ENCODE assay signal across 8 cellular contexts in genomic region chr9:113876806-113877236, GRCh38. TPM values are rescaled to one million over a fixed set of nuclear protein-coding genes. Genes with fewer than 3 reads are reported as not detected.
DNase-seq lines count a peak whose midpoint lies in the region; ATAC-seq and TF ChIP-seq lines count a peak whose summit lies in the region.

No MANE protein-coding gene starts in this region.

- H3K9ac ChIP-seq in rectal smooth muscle tissue (ENCODE audit: low read length): no peak overlapping the region

- H3K4me3 ChIP-seq in GM12864 (ENCODE audit: low read depth, low read length) (peak overlapping the region; percentile 55), fibroblast of villous mesenchyme (ENCODE audit: low read depth, low read length) (peak overlapping the region; percentile 89), rectal smooth muscle tissue (ENCODE audit: low read length) (peak overlapping the region; percentile 60)

- H3K4me1 ChIP-seq in rectal smooth muscle tissue (ENCODE audit: control insufficient read depth, insufficient read depth, low read length): peaks cover 3% of the 10 kb centered on the region

- ATAC-seq in GM19467 (IDR thresholded peaks at IDR 0.05; ENCODE audit: unreplicated experiment) (no peak), GM18498 (IDR thresholded peaks at IDR 0.05; ENCODE audit: unreplicated experiment) (no peak)

- H3K27me3 ChIP-seq in rectal smooth muscle tissue (ENCODE audit: control insufficient read depth, insufficient read depth, low read length): peaks cover 2% of the 10 kb centered on the region

- H3K36me3 ChIP-seq in rectal smooth muscle tissue (ENCODE audit: control insufficient read depth, insufficient read depth, low read length): no peaks in the 10 kb centered on the region

- DNase-seq in GM12864 (ENCODE audit: low read depth): no peak
- DNase-seq in SW480 (ENCODE audit: low spot score): peak; percentile 22
- peak; percentile 45 for DNase-seq in fibroblast of villous mesenchyme (ENCODE audit: low read depth)
- no peak for DNase-seq in caudate nucleus (lab: John Stamatoyannopoulos, UW)

- TF ChIP-seq CTCF in 22Rv1 (IDR thresholded peaks at IDR 0.05): peak; percentile 71
- TF ChIP-seq CTCF in GM12864 (IDR thresholded peaks at IDR 0.05; ENCODE audit: low read depth, low read length, missing control alignments): no peak
- TF ChIP-seq CTCF in fibroblast of villous mesenchyme (IDR thresholded peaks at IDR 0.05; ENCODE audit: insufficient read depth, low read depth, low read length): peak; percentile 45

- peak overlapping the region; percentile 63 for H3K27ac ChIP-seq in 22Rv1
- no peak overlapping the region for H3K27ac ChIP-seq in rectal smooth muscle tissue (ENCODE audit: low read depth, low read length)
- no peak overlapping the region for H3K27ac ChIP-seq in caudate nucleus (ENCODE audit: low read depth, low read length)

RNA-seq across cellular contexts. Expression of gene ZNF618, which starts 0.7 kb away (rescaled TPM):
- 12.5 and 15.1 TPM in 2 replicates for total RNA-seq in fibroblast of villous mesenchyme

Comparison
In these comparisons a context has a peak if more than half of its experiments do, and no peak if none do; other contexts are left out.
1. DNase-seq: peak in SW480 (single experiment) and fibroblast of villous mesenchyme (single experiment); none in GM12864 (single experiment) and caudate nucleus (0 of 61).
2. Peak in every context shown above with its lines, with median percentiles within 50 percentile points of each other: H3K4me3 ChIP-seq.